9 cellular contexts compared by ENCODE assay signal in genomic region chr7:129376076-129376777, GRCh38. TPM values are rescaled to one million over a fixed set of nuclear protein-coding genes. Genes with fewer than 3 reads are reported as not detected.
DNase-seq lines count a peak whose midpoint lies in the region; ATAC-seq, FAIRE-seq and TF ChIP-seq lines count a peak whose summit lies in the region.
"Had no signal": no experiment of that assay in that cellular context is flagged by ENCODE, and none has a peak within 500 bp of the region (broad histone marks: within the 10 kb centered on the region; RNA-seq: fewer than 3 reads in every experiment).

No MANE protein-coding gene starts in this region.

- SMC1A ChIA-PET in GM12878 (lab: Charles Lee; ENCODE audit: uncharacterized antibody, unreplicated experiment): interaction anchor here (0.7 to 18.3 kb wide), 24 partner anchors 8 to 635 kb away, joined by 3 to 451 read pairs (median 4); partner anchors contain the start of gene STRIP2

- RAD21 ChIA-PET in GM12878 (lab: Charles Lee; ENCODE audit: unreplicated experiment): interaction anchor here (0.6 to 16.7 kb wide), 21 partner anchors 9 to 449 kb away, joined by 3 to 333 read pairs (median 5); partner anchors contain the start of gene STRIP2

- BruUV-seq in GM12878 (replicated peaks; lab: Mats Ljungman, UMichigan) (no TSS peak), HepG2 (replicated peaks; lab: Mats Ljungman, UMichigan) (no TSS peak)

- H3K27ac ChIP-seq in GM12878 (ENCODE audit: control insufficient read depth, insufficient read depth) (no peak overlapping the region), HepG2 (ENCODE audit: extremely low read length, insufficient read depth, low read length) (no peak overlapping the region)

- H3K9ac ChIP-seq in GM12878 (ENCODE audit: control insufficient read depth, insufficient read depth, low read length) (no peak overlapping the region), HepG2 (ENCODE audit: insufficient read depth, low read depth, low read length) (no peak overlapping the region)

- H2AFZ ChIP-seq in GM12878 (ENCODE audit: control insufficient read depth, low read depth, low read length) (no peak overlapping the region), HepG2 (ENCODE audit: low read length) (no peak overlapping the region)

- intact Hi-C loops in GM12878 (cut with micrococcal nuclease; ENCODE audit: unreplicated experiment): no loop called here
- intact Hi-C loops in HepG2 (cut with micrococcal nuclease; ENCODE audit: unreplicated experiment): no loop called here

- no peaks in the 10 kb centered on the region for H3K79me2 ChIP-seq in GM12878 (ENCODE audit: control insufficient read depth, insufficient read depth, low read length)
- H3K79me2 ChIP-seq in HepG2 (ENCODE audit: insufficient read depth, low read length): no peaks in the 10 kb centered on the region

- H3K4me3 ChIP-seq in GM12878 (no peak overlapping the region), HepG2 (replicated peaks in 1 of 3; ENCODE audit: insufficient read depth in 1 of 3, low read depth in 2 of 3, low read length in 3 of 3) (no peak overlapping the region)

- ATAC-seq in GM12878 (peak; percentile 98), HepG2 (peak; percentile 85), GM21717 (IDR thresholded peaks at IDR 0.05; ENCODE audit: unreplicated experiment) (no peak)

- TF ChIP-seq CTCF in GM12878 (IDR thresholded peaks at IDR 0.05 in 2 of 3, conservative IDR thresholded peaks at IDR 0.05 in 1 of 3; ENCODE audit: control insufficient read depth in 2 of 3, extremely low read depth in 1 of 3, insufficient read depth in 1 of 3, low read depth in 3 of 3, low read length in 3 of 3) (peak; percentile 74 to 81 (median 77)), HepG2 (CRISPR knock-in tag; IDR thresholded peaks at IDR 0.05) (peak; percentile 67)

- in situ Hi-C loops in SK-MEL-5 (cut with HindIII; ENCODE audit: low pct_unique_long_range_greater_than_20kb, low sequenced_read_pairs) (no loop called here), GM12878 (cut with MboI) (no loop called here), HepG2 (cut with HindIII; ENCODE audit: extremely low pct_ligation_motif_present, low pct_unique_long_range_greater_than_20kb) (no loop called here)

- H3K27me3 ChIP-seq in GM12878 (replicated peaks in 1 of 2; ENCODE audit: control insufficient read depth in 2 of 2, insufficient read depth in 2 of 2, low read length in 1 of 2) (no peaks in the 10 kb centered on the region), HepG2 (ENCODE audit: control insufficient read depth in 1 of 2, insufficient read depth in 2 of 2, low read length in 2 of 2) (no peaks in the 10 kb centered on the region)

- H3K4me1 ChIP-seq in GM12878 (ENCODE audit: control insufficient read depth, insufficient read depth, low read length): peaks cover 8% of the 10 kb centered on the region; the same call in 1 of the 2 replicates
- no peaks in the 10 kb centered on the region for H3K4me1 ChIP-seq in HepG2 (ENCODE audit: insufficient read depth, low read length)

- TF ChIP-seq RAD21 in GM12878 (IDR thresholded peaks at IDR 0.05; ENCODE audit: insufficient read depth, low read depth, low read length) (peak; percentile 52), HepG2 (CRISPR knock-in tag; IDR thresholded peaks at IDR 0.05) (no peak)

- POLR2A ChIA-PET in GM12878 (lab: Charles Lee): interaction anchor here (0.5 to 3.8 kb wide), 8 partner anchors 8 to 67 kb away, joined by 3 to 22 read pairs (median 4); no protein-coding TSS in a partner anchor
- POLR2A ChIA-PET in HepG2 (lab: Yijun Ruan, JAX): interaction anchor here (0.8 kb wide), 1 partner anchor 58 kb away, joined by 3 read pairs; the partner anchor contains the start of gene STRIP2

- FAIRE-seq in GM12878 (lab: Jason Lieb, UNC) (peak; percentile 93), HepG2 (lab: Jason Lieb, UNC) (no peak)
- FAIRE-seq: A204.1 had no signal

- H3K36me3 ChIP-seq in GM12878 (ENCODE audit: control insufficient read depth in 2 of 2, insufficient read depth in 2 of 2, low read length in 1 of 2) (no peaks in the 10 kb centered on the region), HepG2 (replicated peaks in 1 of 2; ENCODE audit: control insufficient read depth in 1 of 2, insufficient read depth in 2 of 2, low read length in 2 of 2) (0 out of 5 replicates have a peak, but pooled peaks cover 0 to 2% of the 10 kb centered on the region in 2 experiments)

- DNase-seq in DMS153 treated with DMSO at 0.1 percent for 48 hours (lab: John Stamatoyannopoulos, UW; ENCODE audit: unreplicated experiment): peak; percentile 3
- DNase-seq in DMS153 (lab: John Stamatoyannopoulos, UW): no peak
- peak; percentile 45 for DNase-seq in HuH-7 (ENCODE audit: low spot score)
- DNase-seq in SK-MEL-5 (ENCODE audit: low read depth, low spot score): peak; percentile 81
- no peak for DNase-seq in GM12878 (ENCODE audit: low read depth, low spot score)
- peak; percentile 30 for DNase-seq in HepG2 (ENCODE audit: low spot score)
- peak; percentile 4 for DNase-seq in stimulated activated CD8-positive, alpha-beta memory T cell treated with anti-CD3 and anti-CD28 coated beads, Interleukin-7, amount 100 ng/mL, for 24 hours (ENCODE audit: low read depth)

- 47% methylated on average over 6 of the region's 6 CpGs for WGBS in GM12878 (ENCODE audit: insufficient coverage, insufficient replicate concordance, low lambda C conversion rate, missing lambda C conversion rate)
- 59% methylated on average over 6 of the region's 6 CpGs for WGBS in HepG2 (ENCODE audit: low lambda C conversion rate)

- H3K9me3 ChIP-seq in GM12878 (replicated peaks; ENCODE audit: control insufficient read depth, insufficient read depth, low read length): no peaks in the 10 kb centered on the region
- H3K9me3 ChIP-seq in HepG2 (ENCODE audit: low read length): no peaks in the 10 kb centered on the region

- TF ChIP-seq POLR2A in GM12878 (IDR thresholded peaks at IDR 0.05; ENCODE audit: low read depth, low read length) (no peak), HepG2 (IDR thresholded peaks at IDR 0.05; ENCODE audit: insufficient read depth in 1 of 2, low read depth in 2 of 2, low read length in 2 of 2) (no peak)

- TF ChIP-seq EP300 in GM12878 (IDR thresholded peaks at IDR 0.05; ENCODE audit: borderline replicate concordance in 1 of 2, control insufficient read depth in 1 of 2, low read depth in 2 of 2, low read length in 2 of 2) (no peak), HepG2 (IDR thresholded peaks at IDR 0.05; ENCODE audit: low read depth in 2 of 2, low read length in 2 of 2) (no peak), HepG2 (CRISPR knock-in tag; IDR thresholded peaks at IDR 0.05; ENCODE audit: borderline replicate concordance) (no peak)

- CTCF ChIA-PET in GM12878 (lab: Yijun Ruan, JAX) (interaction anchor here (0.5 to 16.9 kb wide), 40 partner anchors 8 to 1515 kb away, joined by 3 to 561 read pairs (median 4); partner anchors contain the start of genes AHCYL2 and STRIP2), HepG2 (lab: Yijun Ruan, JAX; ENCODE audit: low intra/inter-chr PET ratio, low total read pairs) (no interaction called here)

- no peak overlapping the region for H3K4me2 ChIP-seq in GM12878 (ENCODE audit: control insufficient read depth, insufficient read depth)
- H3K4me2 ChIP-seq in HepG2 (ENCODE audit: low read depth, low read length): no peak overlapping the region

- H4K20me1 ChIP-seq in GM12878 (ENCODE audit: control insufficient read depth, insufficient read depth) (no peaks in the 10 kb centered on the region), HepG2 (ENCODE audit: insufficient read depth, low read length) (no peaks in the 10 kb centered on the region)

RNA-seq across cellular contexts. Expression of gene STRIP2, which starts 58.0 kb away (rescaled TPM):
- total RNA-seq in SK-MEL-5 (2014; rRNA removed; shearing (Covaris generic)): 12.1 and 12.2 TPM in 2 replicates
- 11.7 and 16.1 TPM in 2 replicates for polyA plus RNA-seq in SK-MEL-5 (2015; cell fraction: cytosol; rRNA removed)
- 85.9 and 111 TPM in 2 replicates for polyA plus RNA-seq in SK-MEL-5 (2015; cell fraction: nucleus; rRNA removed)
- total RNA-seq in GM12878 (2013; cell fraction: nucleolus; rRNA removed): 2.0 and 2.9 TPM in 2 replicates
- total RNA-seq in GM12878 (2014; rRNA removed): 1.7 and 1.9 TPM in 2 replicates
- total RNA-seq in GM12878 (2014; rRNA removed; fragmentation: Illumina TruSeq; extraction: Trizol): 1.1 and 1.5 TPM in 2 replicates
- 1.7 and 1.8 TPM in 2 replicates for total RNA-seq in GM12878 (2021)
- 0.67 TPM for polyA plus RNA-seq in GM12878 (2011; ENCODE audit: low read depth)
- 5.4 and 5.8 TPM in 2 replicates for polyA plus RNA-seq in GM12878 (2011; rRNA removed)
- 3.4 and 4.1 TPM in 2 replicates for polyA plus RNA-seq in GM12878 (2011; cell fraction: cytosol; rRNA removed)
- polyA plus RNA-seq in GM12878 (2011; cell fraction: nucleus; rRNA removed): 19.7 and 21.9 TPM in 2 replicates
- polyA plus RNA-seq in GM12878 (2012): 0.93 and 0.96 TPM in 2 replicates
- 1.2 and 1.8 TPM in 2 replicates for polyA plus RNA-seq in GM12878 (2014; fragmentation: Illumina TruSeq; extraction: Trizol)
- under 1 TPM; 0.48 to 0.58 TPM for polyA plus RNA-seq in GM12878 (2014; fragmentation: Nextera tagmentation; extraction: Ambion mirVana)
- polyA plus RNA-seq in GM12878 (2014; rRNA removed): 1.5 and 2.5 TPM in 2 replicates
- 1 to 10 TPM; 3.0 to 3.2 TPM for polyA plus RNA-seq in GM12878 (2016; fragmentation: Nextera tagmentation; extraction: Ambion mirVana)
- 5.4 and 5.6 TPM in 2 replicates for polyA minus RNA-seq in GM12878 (2011; rRNA and poly(A)+ RNA removed)
- 1.7 and 2.2 TPM in 2 replicates for polyA minus RNA-seq in GM12878 (2011; cell fraction: cytosol; rRNA and poly(A)+ RNA removed)
- 5.4 and 7.4 TPM in 2 replicates for polyA minus RNA-seq in GM12878 (2011; cell fraction: nucleus; rRNA and poly(A)+ RNA removed)
- 3.8 and 8.2 TPM in 2 replicates for total RNA-seq in HepG2 (2016; rRNA removed; fragmentation: Illumina TruSeq; extraction: Trizol)
- 0.71 and 0.97 TPM in 2 replicates for total RNA-seq in HepG2 (2016; cell fraction: cytosol; rRNA removed; fragmentation: Illumina TruSeq; extraction: Trizol; ENCODE audit: low read depth)
- total RNA-seq in HepG2 (2016; cell fraction: insoluble cytoplasmic fraction; rRNA removed; fragmentation: Illumina TruSeq; extraction: Trizol): 3.5 and 7.5 TPM in 2 replicates
- 1.2 and 1.4 TPM in 2 replicates for total RNA-seq in HepG2 (2016; cell fraction: membrane; rRNA removed; fragmentation: Illumina TruSeq; extraction: Trizol)
- 14.1 and 16.6 TPM in 2 replicates for total RNA-seq in HepG2 (2016; cell fraction: nucleus; rRNA removed; fragmentation: Illumina TruSeq; extraction: Trizol)
- polyA plus RNA-seq in HepG2 (2011; rRNA removed): 3.6 and 3.9 TPM in 2 replicates
- polyA plus RNA-seq in HepG2 (2011; cell fraction: cytosol; rRNA removed): 0.67 and 0.81 TPM in 2 replicates
- polyA plus RNA-seq in HepG2 (2011; cell fraction: nucleus; rRNA removed): 11.8 and 16.8 TPM in 2 replicates
- 1.4 and 2.1 TPM in 2 replicates for polyA plus RNA-seq in HepG2 (2012)
- 0.27 and 0.29 TPM in 2 replicates for polyA plus RNA-seq in HepG2 (2016; cell fraction: cytosol; fragmentation: Illumina TruSeq; extraction: Trizol; ENCODE audit: low read depth)
- 2.0 and 2.9 TPM in 2 replicates for polyA plus RNA-seq in HepG2 (2016; cell fraction: insoluble cytoplasmic fraction; fragmentation: Illumina TruSeq; extraction: Trizol; ENCODE audit: low read depth)
- 0.64 and 0.73 TPM in 2 replicates for polyA plus RNA-seq in HepG2 (2016; cell fraction: membrane; fragmentation: Illumina TruSeq; extraction: Trizol; ENCODE audit: low read depth)
- polyA plus RNA-seq in HepG2 (2016; cell fraction: nucleus; fragmentation: Illumina TruSeq; extraction: Trizol; ENCODE audit: insufficient read depth, low read depth): 29.1 and 31.2 TPM in 2 replicates
- polyA minus RNA-seq in HepG2 (2011; rRNA and poly(A)+ RNA removed; ENCODE audit: low replicate concordance): 2.4 and 13.2 TPM in 2 replicates
- polyA minus RNA-seq in HepG2 (2011; cell fraction: cytosol; rRNA and poly(A)+ RNA removed): 0.97 and 1.2 TPM in 2 replicates
- polyA minus RNA-seq in HepG2 (2011; cell fraction: nucleus; rRNA and poly(A)+ RNA removed): 5.3 and 5.7 TPM in 2 replicates

Comparison
In these comparisons a context has a peak if more than half of its experiments do, and no peak if none do; other contexts are left out.
1. DNase-seq: peak in DMS153 treated with DMSO at 0.1 percent for 48 hours (single experiment), HuH-7 (single experiment), SK-MEL-5 (single experiment), HepG2 (single experiment) and stimulated activated CD8-positive, alpha-beta memory T cell treated with anti-CD3 and anti-CD28 coated beads, Interleukin-7, amount 100 ng/mL, for 24 hours (single experiment); none in DMS153 (single experiment) and GM12878 (single experiment).